ENCODE assay signal across 8 cellular contexts in the genomic region with DNA sequence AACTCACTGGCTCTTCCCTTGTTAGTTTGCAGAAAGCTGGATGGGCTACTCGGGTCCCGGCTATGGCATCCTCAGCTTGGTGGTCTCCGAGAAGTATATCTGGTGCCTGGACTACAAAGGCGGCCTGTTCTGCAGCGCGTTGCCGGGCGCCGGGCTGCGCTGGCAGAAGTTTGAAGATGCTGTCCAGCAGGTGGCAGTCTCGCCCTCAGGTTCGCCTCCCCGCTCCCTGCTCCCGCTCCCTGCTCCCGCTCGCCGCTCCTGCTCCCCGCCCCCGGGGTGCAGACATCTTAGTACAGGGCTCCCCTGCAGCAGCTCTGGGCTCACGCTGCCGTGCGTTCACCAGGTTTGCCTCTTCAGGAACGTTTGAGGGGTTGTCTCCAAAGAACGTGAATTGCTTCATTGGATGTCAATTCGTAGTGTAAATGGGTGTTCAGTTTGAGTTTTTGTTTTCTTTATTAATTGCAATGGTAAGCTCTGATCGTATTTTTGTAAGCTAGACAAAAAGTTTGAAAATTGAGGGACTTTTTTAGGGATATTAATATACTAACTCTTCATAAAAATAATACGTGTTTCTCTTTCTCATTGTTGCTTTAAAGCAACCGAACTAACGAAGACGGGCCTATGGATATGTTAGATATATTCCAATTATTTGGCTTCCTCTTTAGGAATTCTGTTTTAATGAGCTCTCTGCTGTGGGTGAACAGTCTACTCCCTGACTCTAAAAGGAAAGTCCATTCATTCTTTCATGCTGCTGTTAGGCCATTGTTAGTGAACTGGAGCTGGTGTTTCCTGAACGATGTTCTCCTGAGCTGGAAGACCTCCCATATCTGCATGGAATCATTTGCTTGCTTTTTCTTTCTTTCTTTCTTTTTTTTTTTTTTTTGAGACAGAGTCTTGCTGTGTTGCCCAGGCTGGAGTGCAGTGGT.
DNase-seq lines count a peak whose midpoint lies in the region; ATAC-seq and TF ChIP-seq lines count a peak whose summit lies in the region.

No MANE protein-coding gene starts in this region.

- H3K27ac Mint-ChIP-seq in GM23338: peak overlapping the region; percentile 81; the same call in 1 of the 2 replicates
- no peak overlapping the region for H3K27ac Mint-ChIP-seq in activated CD4-positive, alpha-beta T cell treated with anti-CD3 and anti-CD28 coated beads, Interleukin-2, amount 10 ng/mL, durations not matched to agents 7 days and 5 days

- H3K27me3 ChIP-seq in GM23338 (ENCODE audit: insufficient read depth) (no peaks in the 10 kb centered on the region), colonic mucosa (no peaks in the 10 kb centered on the region), left lung (no peaks in the 10 kb centered on the region)

- ATAC-seq in GM23338: peak; percentile 99
- ATAC-seq in left lung: peak; percentile 99
- no peak for ATAC-seq in GM21786 (IDR thresholded peaks at IDR 0.05; ENCODE audit: unreplicated experiment)

- peak overlapping the region; percentile 70 for H3K4me3 Mint-ChIP-seq in GM23338
- H3K4me3 Mint-ChIP-seq in activated CD4-positive, alpha-beta T cell treated with anti-CD3 and anti-CD28 coated beads, Interleukin-2, amount 10 ng/mL, durations not matched to agents 7 days and 5 days: no peak overlapping the region

- peaks cover 13% of the 10 kb centered on the region; the same call in 1 of the 2 replicates for H3F3A ChIP-seq in GM23338 (replicated peaks; ENCODE audit: low read depth)

- peak overlapping the region; percentile 69; the same call in 1 of the 2 replicates for H2AFZ ChIP-seq in GM23338

- H3K4me2 ChIP-seq in GM23338: peak overlapping the region; percentile 60

- POLR2A ChIA-PET in activated CD4-positive, alpha-beta T cell treated with anti-CD3 and anti-CD28 coated beads, Interleukin-2, amount 10 ng/mL, durations not matched to agents 7 days and 5 days (lab: Charles Lee): no interaction called here

- intact Hi-C loops in colonic mucosa (cut with DNase I): loop anchor here (2.0 kb wide), 1 partner anchor 79 kb away; no protein-coding TSS in a partner anchor
- intact Hi-C loops in left lung (cut with DNase I): loop anchor here in 1 of 2 donors (5.0 kb wide), 1 partner anchor 79 kb away; no protein-coding TSS in a partner anchor

- H3K9me3 Mint-ChIP-seq in GM23338: no peaks in the 10 kb centered on the region
- H3K9me3 Mint-ChIP-seq in activated CD4-positive, alpha-beta T cell treated with anti-CD3 and anti-CD28 coated beads, Interleukin-2, amount 10 ng/mL, durations not matched to agents 7 days and 5 days: no peaks in the 10 kb centered on the region

- DNase-seq in AG09309 (ENCODE audit: low read depth) (peak; percentile 24), GM23338 (ENCODE audit: low spot score) (peak; percentile 98), NCI-H460 (ENCODE audit: extremely low read depth, low read depth) (peak; percentile 85), colonic mucosa (peak; percentile 92), left lung (peak; percentile 86 to 93)
- peak; percentile 63 for DNase-seq in activated CD4-positive, alpha-beta T cell treated with anti-CD3 and anti-CD28 coated beads, Interleukin-2, amount 10 ng/mL, durations not matched to agents 7 days and 5 days
- DNase-seq in stimulated activated CD4-positive, alpha-beta T cell treated with anti-CD3 and anti-CD28 coated beads, Interleukin-1b, Interleukin-23, amount 100 ng/mL, for 48 hours: peak; percentile 61

- no peaks in the 10 kb centered on the region for H3K27me3 Mint-ChIP-seq in GM23338 (ENCODE audit: insufficient read depth, low read depth, poor library complexity)
- H3K27me3 Mint-ChIP-seq in activated CD4-positive, alpha-beta T cell treated with anti-CD3 and anti-CD28 coated beads, Interleukin-2, amount 10 ng/mL, durations not matched to agents 7 days and 5 days: no peaks in the 10 kb centered on the region

- peaks cover 13% of the 10 kb centered on the region for H3K36me3 Mint-ChIP-seq in GM23338 (ENCODE audit: low read depth)
- H3K36me3 Mint-ChIP-seq in activated CD4-positive, alpha-beta T cell treated with anti-CD3 and anti-CD28 coated beads, Interleukin-2, amount 10 ng/mL, durations not matched to agents 7 days and 5 days (ENCODE audit: low read depth): peaks cover 4% of the 10 kb centered on the region

- TF ChIP-seq CTCF in AG09309 (IDR thresholded peaks at IDR 0.05; ENCODE audit: control insufficient read depth, insufficient read depth, low read depth, low read length, missing control alignments): peak; percentile 82
- peak; percentile 72 to 93 for TF ChIP-seq CTCF in GM23338 (conservative IDR thresholded peaks at IDR 0.05; ENCODE audit: low read depth in 2 of 2)
- TF ChIP-seq CTCF in colonic mucosa (IDR thresholded peaks at IDR 0.05): peak; percentile 78
- TF ChIP-seq CTCF in left lung (IDR thresholded peaks at IDR 0.05): peak; percentile 74 to 87

- H3K9me3 ChIP-seq in colonic mucosa: no peaks in the 10 kb centered on the region
- H3K9me3 ChIP-seq in left lung: no peaks in the 10 kb centered on the region

- H3K9me2 ChIP-seq in GM23338 (ENCODE audit: insufficient read depth): no peaks in the 10 kb centered on the region

- H3K36me3 ChIP-seq in GM23338 (ENCODE audit: insufficient read depth) (peaks cover under 1% of the 10 kb centered on the region; the same call in 1 of the 2 replicates), colonic mucosa (no peaks in the 10 kb centered on the region), left lung (peaks cover 0 to 75% of the 10 kb centered on the region in 2 donors)

- no peaks in the 10 kb centered on the region for H4K20me1 ChIP-seq in GM23338 (replicated peaks; ENCODE audit: insufficient read depth)

- H3K79me2 ChIP-seq in GM23338 (replicated peaks; ENCODE audit: insufficient read depth): no peaks in the 10 kb centered on the region; the same call in 1 of the 2 replicates

- H3K4me3 ChIP-seq in AG09309 (ENCODE audit: control insufficient read depth, low read depth, low read length): no peak overlapping the region
- peak overlapping the region; percentile 33; the same call in 1 of the 2 replicates for H3K4me3 ChIP-seq in GM23338
- no peak overlapping the region for H3K4me3 ChIP-seq in colonic mucosa
- H3K4me3 ChIP-seq in left lung: no peak overlapping the region

- peaks cover 5% of the 10 kb centered on the region; the same call in 2 of the 3 replicates for H3K4me1 Mint-ChIP-seq in GM23338
- peaks cover 2% of the 10 kb centered on the region for H3K4me1 Mint-ChIP-seq in activated CD4-positive, alpha-beta T cell treated with anti-CD3 and anti-CD28 coated beads, Interleukin-2, amount 10 ng/mL, durations not matched to agents 7 days and 5 days

- CTCF ChIA-PET in activated CD4-positive, alpha-beta T cell treated with anti-CD3 and anti-CD28 coated beads, Interleukin-2, amount 10 ng/mL, durations not matched to agents 7 days and 5 days (lab: Charles Lee): interaction anchor here (0.6 to 1.7 kb wide), 7 partner anchors 18 to 146 kb away, joined by 3 to 5 read pairs (median 3); no protein-coding TSS in a partner anchor

- H3K4me1 ChIP-seq in GM23338 (ENCODE audit: insufficient read depth): peaks cover 2% of the 10 kb centered on the region; the same call in 1 of the 2 replicates
- peaks cover 11% of the 10 kb centered on the region for H3K4me1 ChIP-seq in colonic mucosa
- H3K4me1 ChIP-seq in left lung: peaks cover 0 to 9% of the 10 kb centered on the region in 2 donors

- peak overlapping the region in 1 of 2 donors; percentile 14 for H3K9ac ChIP-seq in colonic mucosa (ENCODE audit: low read depth in 2 of 2, low read length in 2 of 2)

- H3K27ac ChIP-seq in GM23338 (ENCODE audit: low read depth) (no peak overlapping the region), colonic mucosa (no peak overlapping the region), left lung (no peak overlapping the region)

TF ChIP-seq in GM23338, 12 proteins besides CTCF, POLR2A, EP300 and RAD21 (continues in another document):
- no peak for TF ChIP-seq STAT1 (IDR thresholded peaks at IDR 0.05; ENCODE audit: unreplicated experiment)

Comparison
In these comparisons a context has a peak if more than half of its experiments do, and no peak if none do; other contexts are left out.
1. DNase-seq: peak in every context shown above with its lines; median percentile 98 in GM23338; 92 in colonic mucosa; 90 in left lung; 85 in NCI-H460; 63 in activated CD4-positive, alpha-beta T cell treated with anti-CD3 and anti-CD28 coated beads, Interleukin-2, amount 10 ng/mL, durations not matched to agents 7 days and 5 days; 61 in stimulated activated CD4-positive, alpha-beta T cell treated with anti-CD3 and anti-CD28 coated beads, Interleukin-1b, Interleukin-23, amount 100 ng/mL, for 48 hours; 24 in AG09309.